ENCODE assay signal across 30 cellular contexts in genomic region chr11:60853469-60853950, GRCh38. TPM values are rescaled to one million over a fixed set of nuclear protein-coding genes. Genes with fewer than 3 reads are reported as not detected.
"Had no signal": no experiment of that assay in that cellular context is flagged by ENCODE, and none has a peak within 500 bp of the region (broad histone marks: within the 10 kb centered on the region; RNA-seq: fewer than 3 reads in every experiment).

No MANE protein-coding gene starts in this region.

- H3K27ac ChIP-seq: ascending aorta, SJSA1 had no signal

- H3K9me3 ChIP-seq: ascending aorta, body of pancreas, SJSA1 had no signal

- H3K27ac Mint-ChIP-seq: activated B cell treated with CpG ODN at 0.5 μM for 24 hours; activated CD4-positive, alpha-beta T cell treated with anti-CD3 and anti-CD28 coated beads, Interleukin-2, amount 10 ng/mL, durations not matched to agents 24 days and 14 days; activated CD8-positive, alpha-beta memory T cell treated with anti-CD3 and anti-CD28 coated beads, Interleukin-2, amount 10 ng/mL, durations not matched to agents 7 days and 5 days; activated naive CD4-positive, alpha-beta T cell treated with anti-CD3 and anti-CD28 coated beads, Interleukin-2, amount 50 U/mL, for 72 hours; activated naive CD8-positive, alpha-beta T cell treated with anti-CD3 and anti-CD28 coated beads, Interleukin-2, amount 50 U/mL, for 24 hours; activated T-cell treated with anti-CD3 and anti-CD28 coated beads, Interleukin-2, amount 50 U/mL, for 24 hours; T-helper 1 cell treated with Interleukin-12 subunit alpha and Interleukin-12 subunit beta and Interleukin-4 antibody, amounts not matched to agents 30 μg/mL and 1 μg/mL, for 36 hours had no signal

- H3K4me3 Mint-ChIP-seq: activated B cell treated with CpG ODN at 0.5 μM for 24 hours; activated CD4-positive, alpha-beta T cell treated with anti-CD3 and anti-CD28 coated beads, Interleukin-2, amount 10 ng/mL, durations not matched to agents 24 days and 14 days; activated CD8-positive, alpha-beta memory T cell treated with anti-CD3 and anti-CD28 coated beads, Interleukin-2, amount 10 ng/mL, durations not matched to agents 7 days and 5 days; activated naive CD8-positive, alpha-beta T cell treated with anti-CD3 and anti-CD28 coated beads, Interleukin-2, amount 50 U/mL, for 24 hours; activated T-cell treated with anti-CD3 and anti-CD28 coated beads, Interleukin-2, amount 50 U/mL, for 24 hours; central memory CD8-positive, alpha-beta T cell; T-helper 1 cell treated with Interleukin-12 subunit alpha and Interleukin-12 subunit beta and Interleukin-4 antibody, amounts not matched to agents 30 μg/mL and 1 μg/mL, for 36 hours had no signal

- H3K9me3 Mint-ChIP-seq: activated B cell treated with CpG ODN at 0.5 μM for 24 hours; activated CD4-positive, alpha-beta T cell treated with anti-CD3 and anti-CD28 coated beads, Interleukin-2, amount 10 ng/mL, durations not matched to agents 24 days and 14 days; activated naive CD4-positive, alpha-beta T cell treated with anti-CD3 and anti-CD28 coated beads, Interleukin-2, amount 50 U/mL, for 72 hours; activated naive CD8-positive, alpha-beta T cell treated with anti-CD3 and anti-CD28 coated beads, Interleukin-2, amount 50 U/mL, for 24 hours; activated T-cell treated with anti-CD3 and anti-CD28 coated beads, Interleukin-2, amount 50 U/mL, for 24 hours; central memory CD8-positive, alpha-beta T cell; T-helper 1 cell treated with Interleukin-12 subunit alpha and Interleukin-12 subunit beta and Interleukin-4 antibody, amounts not matched to agents 30 μg/mL and 1 μg/mL, for 36 hours had no signal

- H3K27me3 ChIP-seq: ascending aorta, body of pancreas, SJSA1 had no signal

- H3K4me3 ChIP-seq: ascending aorta, body of pancreas, SJSA1 had no signal

- ATAC-seq: activated CD8-positive, alpha-beta memory T cell treated with anti-CD3 and anti-CD28 coated beads, Interleukin-2, amount 10 ng/mL, durations not matched to agents 7 days and 5 days; activated naive CD4-positive, alpha-beta T cell treated with anti-CD3 and anti-CD28 coated beads, Interleukin-2, amount 50 U/mL, for 72 hours; activated naive CD8-positive, alpha-beta T cell treated with anti-CD3 and anti-CD28 coated beads, Interleukin-2, amount 50 U/mL, for 24 hours; PC-3 had no signal

- H3K4me1 ChIP-seq: ascending aorta had no signal

- H3K27me3 Mint-ChIP-seq: activated B cell treated with CpG ODN at 0.5 μM for 24 hours; activated naive CD8-positive, alpha-beta T cell treated with anti-CD3 and anti-CD28 coated beads, Interleukin-2, amount 50 U/mL, for 24 hours; activated T-cell treated with anti-CD3 and anti-CD28 coated beads, Interleukin-2, amount 50 U/mL, for 24 hours; central memory CD8-positive, alpha-beta T cell had no signal

- FAIRE-seq: bronchial epithelial cell, RCC 7860, TTC549 had no signal

- DNase-seq: activated B cell treated with CpG ODN at 0.5 μM for 24 hours; activated CD4-positive, alpha-beta T cell treated with anti-CD3 and anti-CD28 coated beads for 1 hour; activated CD4-positive, alpha-beta T cell treated with anti-CD3 and anti-CD28 coated beads, Interleukin-2, amount 10 ng/mL, durations not matched to agents 24 days and 14 days; activated CD4-positive, alpha-beta T cell treated with anti-CD3 and anti-CD28 coated beads, Interleukin-2, amount 50 U/mL, for 48 hours; activated CD8-positive, alpha-beta memory T cell treated with anti-CD3 and anti-CD28 coated beads, Interleukin-2, amount 10 ng/mL, durations not matched to agents 7 days and 5 days; activated effector memory CD4-positive, alpha-beta T cell treated with anti-CD3 and anti-CD28 coated beads, Interleukin-2, amount 50 U/mL, for 16 hours; activated naive CD4-positive, alpha-beta T cell treated with Interleukin-2 at 50 U/mL for 16 hours; activated naive CD8-positive, alpha-beta T cell treated with anti-CD3 and anti-CD28 coated beads, Interleukin-2, amount 50 U/mL, for 24 hours; activated T-cell treated with anti-CD3 and anti-CD28 coated beads, Interleukin-2, amount 50 U/mL, for 24 hours; amniotic stem cell; body of pancreas; NCI-H1092; NCI-H1417 treated with DMSO at 0.1 percent for 48 hours; NCI-H1694; NCI-H2029; NCI-H510A treated with DMSO at 0.1 percent for 48 hours; NCI-H69; PC-3; SHP77; T1000 had no signal

RNA-seq across cellular contexts. Expression of gene PTGDR2, which starts 2.2 kb away (rescaled TPM):
- total RNA-seq: activated B cell treated with CpG ODN at 0.5 μM for 24 hours, ascending aorta, bronchial epithelial cell, LHCN-M2, MCF 10A, PC-3, SJSA1 had no signal

RNA-seq across cellular contexts. Expression of gene ZP1, which starts 13.8 kb away (rescaled TPM):
- total RNA-seq: activated B cell treated with CpG ODN at 0.5 μM for 24 hours; activated CD4-positive, alpha-beta T cell treated with anti-CD3 and anti-CD28 coated beads, Interleukin-2, amount 10 ng/mL, durations not matched to agents 24 days and 14 days; activated CD8-positive, alpha-beta memory T cell treated with anti-CD3 and anti-CD28 coated beads, Interleukin-2, amount 10 ng/mL, durations not matched to agents 7 days and 5 days; activated naive CD4-positive, alpha-beta T cell treated with anti-CD3 and anti-CD28 coated beads, Interleukin-2, amount 50 U/mL, for 72 hours; ascending aorta; body of pancreas; bronchial epithelial cell; MCF 10A; PC-3; SJSA1 had no signal
